Comparison of ENCODE assay signal across 10 cellular contexts in the genomic region with DNA sequence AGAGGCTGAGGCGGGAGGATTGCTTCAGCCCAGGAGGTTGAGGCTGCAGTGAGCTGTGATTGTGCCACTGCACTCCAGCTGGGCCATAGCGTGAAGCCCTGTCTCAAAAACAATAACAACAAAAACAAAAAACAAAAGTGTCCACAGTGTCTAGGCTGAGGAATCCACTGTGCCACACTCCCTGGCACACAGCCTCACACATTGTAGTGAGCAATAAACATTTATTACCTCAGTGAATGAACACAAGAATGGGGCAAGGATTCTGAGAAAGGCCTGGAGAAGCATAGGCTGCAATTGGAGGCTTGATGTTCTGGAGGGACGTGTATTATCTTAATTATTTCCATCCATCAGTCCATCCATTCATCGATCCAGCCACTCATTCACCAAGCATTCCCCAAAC. TPM values are rescaled to one million over a fixed set of nuclear protein-coding genes. Genes with fewer than 3 reads are reported as not detected.
"Had no signal": no experiment of that assay in that cellular context is flagged by ENCODE, and none has a peak within 500 bp of the region (broad histone marks: within the 10 kb centered on the region; RNA-seq: fewer than 3 reads in every experiment).

No MANE protein-coding gene starts in this region.

- FAIRE-seq: H1, H54, HTR-8/SVneo, K562 had no signal

- DNase-seq: H9, HCEC 1CT, IMR-90, KG1 had no signal

- H3K4me3 ChIP-seq: GM23338, K562 had no signal

- ATAC-seq: GM23338, K562 had no signal

RNA-seq across cellular contexts. Expression of a gene that starts 17.1 kb away (rescaled TPM):
- total RNA-seq: HT-29 had no signal
